ENCODE assay signal across 21 cellular contexts in the genomic region with DNA sequence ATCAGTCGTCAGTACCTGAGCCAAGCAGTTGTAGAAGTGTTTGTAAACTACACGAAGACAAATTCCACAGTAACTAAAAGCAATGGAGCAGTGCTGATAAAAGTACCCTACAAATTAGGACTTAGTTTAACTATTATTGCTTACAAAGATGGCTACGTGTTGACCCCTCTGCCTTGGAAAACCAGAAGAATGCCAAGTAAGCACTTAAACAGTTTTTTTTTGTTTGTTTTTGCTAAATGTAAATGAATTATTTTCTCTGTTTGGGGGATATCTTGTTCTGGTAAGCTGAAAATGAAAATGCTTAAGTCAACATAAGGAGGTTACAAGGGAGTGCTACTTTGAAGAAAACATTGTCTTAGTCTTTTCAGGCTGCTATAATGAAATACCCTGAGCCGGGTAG.
"Had no signal": no experiment of that assay in that cellular context is flagged by ENCODE, and none has a peak within 500 bp of the region (broad histone marks: within the 10 kb centered on the region; RNA-seq: fewer than 3 reads in every experiment).

No MANE protein-coding gene starts in this region.

- FAIRE-seq: RCC 7860 had no signal

- H3K4me1 ChIP-seq: SJSA1 had no signal

- H3K27me3 ChIP-seq: MG63, SJSA1 had no signal

- DNase-seq: Karpas-422, KG1, MG63, MV-4-11, NCI-H1048, NCI-H1105, NCI-H1417, NCI-H1436 treated with DMSO at 0.1 percent for 48 hours, NCI-H1694, NCI-H187 treated with DMSO at 0.1 percent for 48 hours, NCI-H2029 treated with DMSO at 0.1 percent for 48 hours, NCI-H2227 treated with DMSO at 0.1 percent for 48 hours, NCI-H524, NCI-H526 treated with DMSO at 0.1 percent for 48 hours, NCI-H748 treated with DMSO at 0.1 percent for 48 hours, Right ventricle myocardium superior, RPMI8226, SIG-M5 had no signal

- H3K27ac ChIP-seq: SJSA1, SK-N-MC had no signal

- H3K4me3 ChIP-seq: MG63, SJSA1, SK-N-MC had no signal

- H3K36me3 ChIP-seq: MG63, SJSA1 had no signal

- H3K9me3 ChIP-seq: SJSA1 had no signal
